In genomic region chr14:76500480-76500879, GRCh38 we compare ENCODE assay signal across 13 cellular contexts.
"Had no signal": no experiment of that assay in that cellular context is flagged by ENCODE, and none has a peak within 500 bp of the region (broad histone marks: within the 10 kb centered on the region; RNA-seq: fewer than 3 reads in every experiment).

No MANE protein-coding gene starts in this region.

- H3K27me3 ChIP-seq: heart left ventricle, ovary had no signal

- H3K36me3 Mint-ChIP-seq: stimulated activated memory B cell treated with anti-CD40 and anti-IgM and Interleukin-4, amounts not matched to agents 10 μg/mL and 1 μg/mL and 100 μg/mL, for 72 hours had no signal

- H3K9me3 ChIP-seq: heart left ventricle, ovary had no signal

- ATAC-seq: activated T-helper 17 cell treated with anti-CD3 and anti-CD28 coated beads, Interleukin-2, amount 50 U/mL, for 72 hours; stimulated activated memory B cell treated with anti-CD40 and anti-IgM and Interleukin-4, amounts not matched to agents 10 μg/mL and 1 μg/mL and 100 μg/mL, for 72 hours had no signal

- DNase-seq: activated CD4-positive, alpha-beta T cell treated with anti-CD3 and anti-CD28 coated beads, Interleukin-2, amount 50 U/mL, for 4 hours; activated CD4-positive, CD25-positive, alpha-beta regulatory T cell treated with anti-CD3 and anti-CD28 coated beads, Interleukin-2, amount 50 U/mL, for 72 hours; activated naive CD4-positive, alpha-beta T cell treated with Interleukin-2 at 50 U/mL for 16 hours; anterior cingulate cortex; cerebellar nuclear complex; effector memory CD4-positive, alpha-beta T cell; ovary; T1000 had no signal

- H3K27ac ChIP-seq: heart left ventricle, ovary had no signal

- H3K4me3 Mint-ChIP-seq: activated T-helper 17 cell treated with anti-CD3 and anti-CD28 coated beads, Interleukin-2, amount 50 U/mL, for 72 hours; dendritic cell treated with granulocyte-macrophage colony-stimulating factor and Interleukin-4, amounts not matched to agents 40 ng/mL and 50 ng/mL, for 4 days; stimulated activated memory B cell treated with anti-CD40 and anti-IgM and Interleukin-4, amounts not matched to agents 10 μg/mL and 1 μg/mL and 100 μg/mL, for 72 hours had no signal

- H3K36me3 ChIP-seq: heart left ventricle, ovary had no signal

- H3K4me3 ChIP-seq: heart left ventricle, ovary had no signal

- H3K4me1 Mint-ChIP-seq: activated T-helper 17 cell treated with anti-CD3 and anti-CD28 coated beads, Interleukin-2, amount 50 U/mL, for 72 hours had no signal

- H3K27ac Mint-ChIP-seq: activated T-helper 17 cell treated with anti-CD3 and anti-CD28 coated beads, Interleukin-2, amount 50 U/mL, for 72 hours; dendritic cell treated with granulocyte-macrophage colony-stimulating factor and Interleukin-4, amounts not matched to agents 40 ng/mL and 50 ng/mL, for 4 days; stimulated activated memory B cell treated with anti-CD40 and anti-IgM and Interleukin-4, amounts not matched to agents 10 μg/mL and 1 μg/mL and 100 μg/mL, for 72 hours had no signal

- H3K9me3 Mint-ChIP-seq: activated T-helper 17 cell treated with anti-CD3 and anti-CD28 coated beads, Interleukin-2, amount 50 U/mL, for 72 hours; dendritic cell treated with granulocyte-macrophage colony-stimulating factor and Interleukin-4, amounts not matched to agents 40 ng/mL and 50 ng/mL, for 4 days; stimulated activated memory B cell treated with anti-CD40 and anti-IgM and Interleukin-4, amounts not matched to agents 10 μg/mL and 1 μg/mL and 100 μg/mL, for 72 hours had no signal

- FAIRE-seq: frontal cortex had no signal
